In the genomic region with DNA sequence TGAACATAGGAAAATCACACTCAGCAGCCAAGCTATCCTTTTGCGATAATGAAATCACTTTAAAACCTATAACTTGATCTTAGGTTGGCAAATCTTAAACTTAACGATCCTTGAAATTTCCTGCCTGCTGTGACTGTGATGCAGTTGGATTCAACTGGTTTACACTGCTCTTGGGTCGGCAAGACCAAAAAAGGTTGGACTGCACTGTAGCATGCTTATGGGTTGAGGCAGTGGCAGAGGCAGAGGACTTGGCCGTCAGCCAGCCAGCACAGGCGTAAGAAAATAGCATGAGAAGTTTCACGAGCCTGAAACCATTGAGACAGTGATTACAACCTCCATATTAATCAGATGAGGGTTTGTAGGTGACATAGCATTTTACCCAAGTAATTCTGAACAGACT, we compare ENCODE assay signal across 9 cellular contexts. TPM values are rescaled to one million over a fixed set of nuclear protein-coding genes. Genes with fewer than 3 reads are reported as not detected.
A peak's percentile ranks its signal among the peaks of the same experiment; 100 is the strongest.
DNase-seq lines count a peak whose midpoint lies in the region; ATAC-seq and TF ChIP-seq lines count a peak whose summit lies in the region.
"Had no signal": no experiment of that assay in that cellular context is flagged by ENCODE, and none has a peak within 500 bp of the region (broad histone marks: within the 10 kb centered on the region; RNA-seq: fewer than 3 reads in every experiment).

No MANE protein-coding gene starts in this region.

- ATAC-seq in GM18519 (IDR thresholded peaks at IDR 0.05; ENCODE audit: low FRiP score, unreplicated experiment) (no peak), HG03139 (IDR thresholded peaks at IDR 0.05; ENCODE audit: unreplicated experiment) (no peak)
- ATAC-seq in activated T-helper 17 cell treated with anti-CD3 and anti-CD28 coated beads, Interleukin-2, amount 50 U/mL, for 72 hours (replicated peaks): no peak
- ATAC-seq: Panc1 had no signal

- H3K9me3 Mint-ChIP-seq in activated T-helper 17 cell treated with anti-CD3 and anti-CD28 coated beads, Interleukin-2, amount 50 U/mL, for 72 hours: no peaks in the 10 kb centered on the region

- H3K27ac Mint-ChIP-seq in activated T-helper 17 cell treated with anti-CD3 and anti-CD28 coated beads, Interleukin-2, amount 50 U/mL, for 72 hours: no peak overlapping the region

- H3K27me3 Mint-ChIP-seq in activated T-helper 17 cell treated with anti-CD3 and anti-CD28 coated beads, Interleukin-2, amount 50 U/mL, for 72 hours: no peaks in the 10 kb centered on the region

- no peaks in the 10 kb centered on the region for H3K4me1 Mint-ChIP-seq in activated T-helper 17 cell treated with anti-CD3 and anti-CD28 coated beads, Interleukin-2, amount 50 U/mL, for 72 hours

- TF ChIP-seq CTCF in choroid plexus epithelial cell (conservative IDR thresholded peaks at IDR 0.05; ENCODE audit: low read depth, low read length): no peak

- no peak overlapping the region for H3K4me3 Mint-ChIP-seq in activated T-helper 17 cell treated with anti-CD3 and anti-CD28 coated beads, Interleukin-2, amount 50 U/mL, for 72 hours

- peak; percentile 36 to 70 for DNase-seq in NCI-H524 (lab: John Stamatoyannopoulos, UW)
- DNase-seq in NCI-H524 treated with DMSO at 0.1 percent for 48 hours (lab: John Stamatoyannopoulos, UW): no peak
- DNase-seq in choroid plexus epithelial cell (ENCODE audit: low read depth): peak; percentile 94
- DNase-seq in medulla oblongata (ENCODE audit: extremely low spot score): peak; percentile 57
- peak; percentile 81 for DNase-seq in ureter (ENCODE audit: low spot score)

- H3K36me3 Mint-ChIP-seq in activated T-helper 17 cell treated with anti-CD3 and anti-CD28 coated beads, Interleukin-2, amount 50 U/mL, for 72 hours (ENCODE audit: low read depth): peaks cover 91% of the 10 kb centered on the region

- H3K4me3 ChIP-seq in choroid plexus epithelial cell (ENCODE audit: low read depth, low read length): no peak overlapping the region

RNA-seq across cellular contexts. Expression of a gene that starts 21.4 kb away (rescaled TPM):
- total RNA-seq in ureter: 204 TPM
- total RNA-seq in activated T-helper 17 cell treated with anti-CD3 and anti-CD28 coated beads, Interleukin-2, amount 50 U/mL, for 72 hours: 100 to 1,000 TPM; 118 to 403 TPM
